ENCODE assay signal across 8 cellular contexts in genomic region chr7:32941181-32941995, GRCh38. TPM values are rescaled to one million over a fixed set of nuclear protein-coding genes. Genes with fewer than 3 reads are reported as not detected.
A peak's percentile ranks its signal among the peaks of the same experiment; 100 is the strongest.
DNase-seq lines count a peak whose midpoint lies in the region; FAIRE-seq and TF ChIP-seq lines count a peak whose summit lies in the region.

No MANE protein-coding gene starts in this region.

- H3K27me3 ChIP-seq in CD8-positive, alpha-beta memory T cell (ENCODE audit: insufficient read depth, low read length, poor library complexity, severe bottlenecking), result no peaks in the 10 kb centered on the region
- H3K27me3 ChIP-seq in muscle layer of duodenum (ENCODE audit: low read depth, low read length), result no peaks in the 10 kb centered on the region

- H3K4me1 ChIP-seq in CD8-positive, alpha-beta memory T cell (ENCODE audit: insufficient read depth, low read length), result peaks cover 10% of the 10 kb centered on the region
- H3K4me1 ChIP-seq in muscle layer of duodenum (ENCODE audit: control insufficient read depth in 1 of 2, insufficient read depth in 2 of 2, low read length in 2 of 2), result peaks cover 9 to 35% of the 10 kb centered on the region in 2 donors

- peak overlapping the region; percentile 53 to 96 (median 87) for H3K4me3 Mint-ChIP-seq in CD8-positive, alpha-beta memory T cell
- peak overlapping the region; percentile 84 for H3K4me3 Mint-ChIP-seq in chondrocyte (ENCODE audit: unreplicated experiment)

- H3K9me3 Mint-ChIP-seq in CD8-positive, alpha-beta memory T cell, result peaks cover 0 to 2% (median 0%) of the 10 kb centered on the region in 5 donors
- peaks cover 3% of the 10 kb centered on the region for H3K9me3 Mint-ChIP-seq in chondrocyte (ENCODE audit: low read depth)

- DNase-seq in CD8-positive, alpha-beta memory T cell, result no peak
- DNase-seq in NCI-H1048 (lab: John Stamatoyannopoulos, UW) (peak; percentile 76), chondrocyte (ENCODE audit: low spot score) (no peak), NCI-H510A (lab: John Stamatoyannopoulos, UW) (no peak), GM03348 (ENCODE audit: low spot score) (no peak), NCI-H2081 treated with DMSO at 0.1 percent for 48 hours (lab: John Stamatoyannopoulos, UW) (no peak), RCC 7860 (ENCODE audit: low spot score) (no peak)

- peak overlapping the region; percentile 50 for H3K4me3 ChIP-seq in CD8-positive, alpha-beta memory T cell (ENCODE audit: low read length)
- peak overlapping the region; percentile 61 to 88 for H3K4me3 ChIP-seq in muscle layer of duodenum (ENCODE audit: low read depth in 1 of 2, low read length in 2 of 2)

- POLR2A ChIA-PET in CD8-positive, alpha-beta memory T cell (lab: Charles Lee), result interaction anchor here (0.5 to 1.1 kb wide), 3 partner anchors 49 to 68 kb away, joined by 3 to 5 read pairs (median 3); partner anchors contain the start of gene KBTBD2

- H3K27ac Mint-ChIP-seq in CD8-positive, alpha-beta memory T cell, result peak overlapping the region in 2 of 8 donors; percentile 14 to 29
- H3K27ac Mint-ChIP-seq in chondrocyte (ENCODE audit: unreplicated experiment), result peak overlapping the region; percentile 84

- no peaks in the 10 kb centered on the region for H3K36me3 ChIP-seq in CD8-positive, alpha-beta memory T cell (ENCODE audit: insufficient read depth, low read length)
- H3K36me3 ChIP-seq in muscle layer of duodenum (ENCODE audit: control insufficient read depth in 1 of 2, insufficient read depth in 2 of 2, low read length in 2 of 2), result no peaks in the 10 kb centered on the region

- FAIRE-seq in RCC 7860 (lab: Jason Lieb, UNC), result no peak

- CTCF ChIA-PET in CD8-positive, alpha-beta memory T cell (lab: Charles Lee), result interaction anchor here (1.5 to 7.9 kb wide), 3 partner anchors 50 to 167 kb away, joined by 6 to 110 read pairs (median 36); partner anchors contain the start of gene KBTBD2

- peak overlapping the region; percentile 46 for H3K27ac ChIP-seq in CD8-positive, alpha-beta memory T cell (ENCODE audit: low read depth, low read length)
- peak overlapping the region; percentile 69 for H3K27ac ChIP-seq in muscle layer of duodenum (ENCODE audit: low read length)

- H3K9me3 ChIP-seq in CD8-positive, alpha-beta memory T cell (ENCODE audit: low read length), result no peaks in the 10 kb centered on the region
- no peaks in the 10 kb centered on the region for H3K9me3 ChIP-seq in muscle layer of duodenum (ENCODE audit: control insufficient read depth in 1 of 2, low read length in 2 of 2)

- TF ChIP-seq CTCF in chondrocyte (IDR thresholded peaks at IDR 0.05), result no peak

- peaks cover 3 to 4% of the 10 kb centered on the region in 2 donors for H3K27me3 Mint-ChIP-seq in CD8-positive, alpha-beta memory T cell
- no peaks in the 10 kb centered on the region for H3K27me3 Mint-ChIP-seq in chondrocyte (ENCODE audit: low read depth)

- H3K36me3 Mint-ChIP-seq in CD8-positive, alpha-beta memory T cell, result no peaks in the 10 kb centered on the region
- peaks cover 5% of the 10 kb centered on the region for H3K36me3 Mint-ChIP-seq in chondrocyte (ENCODE audit: low read depth)

- H3K4me1 Mint-ChIP-seq in CD8-positive, alpha-beta memory T cell, result peaks cover 7 to 20% (median 12%) of the 10 kb centered on the region in 3 donors
- peaks cover 35% of the 10 kb centered on the region for H3K4me1 Mint-ChIP-seq in chondrocyte (ENCODE audit: low read depth)

RNA-seq across cellular contexts. Expression of gene FKBP9, which starts 15.9 kb away (rescaled TPM):
- under 1 TPM; 0.29 to 0.31 TPM for total RNA-seq in CD8-positive, alpha-beta memory T cell
- not detected for polyA plus RNA-seq in CD8-positive, alpha-beta memory T cell
- total RNA-seq in chondrocyte, result 234 to 355 TPM (median 335 TPM) in 3 replicates

RNA-seq across cellular contexts. Expression of gene KBTBD2, which starts 49.8 kb away (rescaled TPM):
- 10 to 100 TPM; 21.8 to 24.2 TPM for total RNA-seq in CD8-positive, alpha-beta memory T cell
- polyA plus RNA-seq in CD8-positive, alpha-beta memory T cell, result 21.9 TPM
- 22.0 to 24.8 TPM (median 23.9 TPM) in 3 replicates for total RNA-seq in chondrocyte

Comparison
In these comparisons a context has a peak if more than half of its experiments do, and no peak if none do; other contexts are left out.
1. RNA of gene FKBP9, which starts 15.9 kb away (total RNA-seq): 234 to 355 TPM in chondrocyte; 0.29 to 0.31 TPM in CD8-positive, alpha-beta memory T cell; every median in the first group is over 100 times any median in the second.